ENCODE assay signal across 14 cellular contexts in genomic region chr1:153794671-153795324, GRCh38. TPM values are rescaled to one million over a fixed set of nuclear protein-coding genes. Genes with fewer than 3 reads are reported as not detected.
DNase-seq lines count a peak whose midpoint lies in the region; TF ChIP-seq lines count a peak whose summit lies in the region.
"Had no signal": no experiment of that assay in that cellular context is flagged by ENCODE, and none has a peak within 500 bp of the region (broad histone marks: within the 10 kb centered on the region; RNA-seq: fewer than 3 reads in every experiment).

No MANE protein-coding gene starts in this region.

- peak overlapping the region in 1 of 2 experiments; percentile 29 for H2BK12ac ChIP-seq in mesenchymal stem cell (ENCODE audit: low read length in 2 of 2)

- H4K8ac ChIP-seq in mesenchymal stem cell (ENCODE audit: low read length): peak overlapping the region; percentile 53

- H3K4me1 ChIP-seq in mesenchymal stem cell (ENCODE audit: control insufficient read depth, insufficient read depth, low read depth, low read length): peaks cover 9% of the 10 kb centered on the region
- H3K4me1 ChIP-seq in tibial artery: peaks cover 0 to 12% (median 10%) of the 10 kb centered on the region in 4 donors

- H3K27me3 ChIP-seq in mesenchymal stem cell (ENCODE audit: control insufficient read depth in 1 of 2, insufficient read depth in 1 of 2, low read length in 2 of 2): no peaks in the 10 kb centered on the region
- no peaks in the 10 kb centered on the region for H3K27me3 ChIP-seq in tibial artery

- no peaks in the 10 kb centered on the region for H3K9me3 ChIP-seq in mesenchymal stem cell (ENCODE audit: control insufficient read depth, low read length)
- no peaks in the 10 kb centered on the region for H3K9me3 ChIP-seq in tibial artery
- H3K9me3 ChIP-seq: stomach had no signal

- H3K14ac ChIP-seq in mesenchymal stem cell (ENCODE audit: low read length in 2 of 2): no peak overlapping the region

- H3K4me3 ChIP-seq in mesenchymal stem cell (ENCODE audit: insufficient read depth in 1 of 2, low read depth in 1 of 2, low read length in 2 of 2) (no peak overlapping the region), tibial artery (no peak overlapping the region)
- H3K4me3 ChIP-seq: stomach had no signal

- peaks cover 0 to 10% of the 10 kb centered on the region in 2 experiments for H3K36me3 ChIP-seq in mesenchymal stem cell (ENCODE audit: control insufficient read depth in 1 of 2, insufficient read depth in 2 of 2, low read depth in 1 of 2, low read length in 2 of 2)
- H3K36me3 ChIP-seq in tibial artery: peaks cover 0 to 3% (median 0%) of the 10 kb centered on the region in 3 donors

- peak overlapping the region; percentile 81 for H4K91ac ChIP-seq in mesenchymal stem cell (ENCODE audit: low read length)

- H2AFZ ChIP-seq in mesenchymal stem cell (ENCODE audit: low read depth, low read length): no peak overlapping the region

- H3K4me2 ChIP-seq in mesenchymal stem cell (ENCODE audit: low read length, poor library complexity, severe bottlenecking): no peak overlapping the region

- H3K27ac ChIP-seq in mesenchymal stem cell (ENCODE audit: low read length, poor library complexity, severe bottlenecking) (no peak overlapping the region), tibial artery (no peak overlapping the region)
- H3K27ac ChIP-seq: stomach had no signal

- H3K4me1 Mint-ChIP-seq in activated naive CD4-positive, alpha-beta T cell treated with anti-CD3 and anti-CD28 coated beads, Interleukin-2, amount 10 ng/mL, durations not matched to agents 7 days and 5 days: peaks cover 59% of the 10 kb centered on the region
- H3K4me1 Mint-ChIP-seq in chondrocyte (ENCODE audit: low read depth): peaks cover 22% of the 10 kb centered on the region

- H3K23ac ChIP-seq in mesenchymal stem cell (ENCODE audit: low read length in 2 of 2): no peak overlapping the region

- H2BK15ac ChIP-seq in mesenchymal stem cell (ENCODE audit: low read depth, poor library complexity, severe bottlenecking): no peak overlapping the region

- 62% methylated on average over 9 of the region's 14 CpGs for WGBS in mesenchymal stem cell

- no peak overlapping the region for H3K9ac ChIP-seq in mesenchymal stem cell (ENCODE audit: low read length)

- H2AK5ac ChIP-seq in mesenchymal stem cell (ENCODE audit: low read length, severe bottlenecking): no peak overlapping the region

- H3K36me3 Mint-ChIP-seq in activated naive CD4-positive, alpha-beta T cell treated with anti-CD3 and anti-CD28 coated beads, Interleukin-2, amount 10 ng/mL, durations not matched to agents 7 days and 5 days: peaks cover 2% of the 10 kb centered on the region
- H3K36me3 Mint-ChIP-seq in chondrocyte (ENCODE audit: low read depth): no peaks in the 10 kb centered on the region
- H3K36me3 Mint-ChIP-seq: activated naive CD8-positive, alpha-beta T cell had no signal

- intact Hi-C loops in tibial artery (cut with DNase I; ENCODE audit: low total_unique reads): loop anchor here (2.0 kb wide), 1 partner anchor 194 kb away; no protein-coding TSS in a partner anchor

- H2BK5ac ChIP-seq in mesenchymal stem cell (ENCODE audit: low read depth, low read length, poor library complexity, severe bottlenecking): no peak overlapping the region

- TF ChIP-seq CTCF in tibial artery (IDR thresholded peaks at IDR 0.05): no peak
- no peak for TF ChIP-seq CTCF in chondrocyte (IDR thresholded peaks at IDR 0.05)

- peaks cover 16% of the 10 kb centered on the region for H3K27me3 Mint-ChIP-seq in activated naive CD4-positive, alpha-beta T cell treated with anti-CD3 and anti-CD28 coated beads, Interleukin-2, amount 10 ng/mL, durations not matched to agents 7 days and 5 days
- no peaks in the 10 kb centered on the region for H3K27me3 Mint-ChIP-seq in chondrocyte (ENCODE audit: low read depth)
- H3K27me3 Mint-ChIP-seq: activated naive CD8-positive, alpha-beta T cell had no signal

- no peak overlapping the region for H2BK120ac ChIP-seq in mesenchymal stem cell (ENCODE audit: low read depth, low read length)

- H3K27ac Mint-ChIP-seq in activated naive CD4-positive, alpha-beta T cell treated with anti-CD3 and anti-CD28 coated beads, Interleukin-2, amount 10 ng/mL, durations not matched to agents 7 days and 5 days: no peak overlapping the region
- no peak overlapping the region for H3K27ac Mint-ChIP-seq in chondrocyte (ENCODE audit: unreplicated experiment)
- H3K27ac Mint-ChIP-seq: activated naive CD8-positive, alpha-beta T cell had no signal

- no peak overlapping the region for H3K4me3 Mint-ChIP-seq in activated naive CD4-positive, alpha-beta T cell treated with anti-CD3 and anti-CD28 coated beads, Interleukin-2, amount 10 ng/mL, durations not matched to agents 7 days and 5 days
- no peak overlapping the region for H3K4me3 Mint-ChIP-seq in chondrocyte (ENCODE audit: unreplicated experiment)
- H3K4me3 Mint-ChIP-seq: activated naive CD8-positive, alpha-beta T cell had no signal

- H3K79me1 ChIP-seq in mesenchymal stem cell (replicated peaks; ENCODE audit: low read length, poor library complexity, severe bottlenecking): no peaks in the 10 kb centered on the region

- peak overlapping the region in 1 of 2 experiments; percentile 28 for H3K4ac ChIP-seq in mesenchymal stem cell (ENCODE audit: low read depth in 1 of 2, low read length in 2 of 2)

- CTCF ChIA-PET in activated naive CD4-positive, alpha-beta T cell treated with anti-CD3 and anti-CD28 coated beads, Interleukin-2, amount 10 ng/mL, durations not matched to agents 7 days and 5 days (lab: Charles Lee): interaction anchor here (1.1 to 3.0 kb wide), 2 partner anchors 152 to 192 kb away, joined by 3 to 17 read pairs; partner anchors contain the start of genes DENND4B and RAB13

- H3K9me3 Mint-ChIP-seq in activated naive CD4-positive, alpha-beta T cell treated with anti-CD3 and anti-CD28 coated beads, Interleukin-2, amount 10 ng/mL, durations not matched to agents 7 days and 5 days: no peaks in the 10 kb centered on the region
- H3K9me3 Mint-ChIP-seq in chondrocyte (ENCODE audit: low read depth): no peaks in the 10 kb centered on the region

- peak overlapping the region in 1 of 2 experiments; percentile 54 for H3K18ac ChIP-seq in mesenchymal stem cell (ENCODE audit: low read depth in 1 of 2, low read length in 2 of 2)

- DNase-seq in activated naive CD4-positive, alpha-beta T cell treated with anti-CD3 and anti-CD28 coated beads, Interleukin-2, amount 10 ng/mL, durations not matched to agents 7 days and 5 days: peak; percentile 16
- DNase-seq in activated naive CD4-positive, alpha-beta T cell treated with anti-CD3 and anti-CD28 coated beads, Interleukin-2, amount 50 U/mL, for 16 hours: no peak
- DNase-seq in astrocyte of the hippocampus (ENCODE audit: low read depth, low spot score) (peak; percentile 34), mesenchymal stem cell (no peak), tibial artery (peak; percentile 19 to 64), chondrocyte (ENCODE audit: low spot score) (no peak), NCI-H2196 (lab: John Stamatoyannopoulos, UW; ENCODE audit: unreplicated experiment) (no peak), NCI-H146 (lab: John Stamatoyannopoulos, UW) (no peak)
- DNase-seq: Calu3, left cardiac atrium, NCI-H1092, NCI-H345 had no signal

RNA-seq across cellular contexts. Expression of gene SLC27A3, which starts 19.6 kb away (rescaled TPM):
- 10.6 TPM for polyA plus RNA-seq in mesenchymal stem cell (2013, experiment 1 of 2)
- 10.2 TPM for polyA plus RNA-seq in mesenchymal stem cell (2013, experiment 2 of 2)
- total RNA-seq in chondrocyte: 10.6 to 16.6 TPM (median 11.6 TPM) in 3 replicates

Comparison
In these comparisons a context has a peak if more than half of its experiments do, and no peak if none do; other contexts are left out.
1. DNase-seq: peak in activated naive CD4-positive, alpha-beta T cell treated with anti-CD3 and anti-CD28 coated beads, Interleukin-2, amount 10 ng/mL, durations not matched to agents 7 days and 5 days (single experiment), astrocyte of the hippocampus (single experiment) and tibial artery (2 of 2); none in activated naive CD4-positive, alpha-beta T cell treated with anti-CD3 and anti-CD28 coated beads, Interleukin-2, amount 50 U/mL, for 16 hours (single experiment), mesenchymal stem cell (single experiment), chondrocyte (single experiment), NCI-H2196 (single experiment) and NCI-H146 (single experiment).